In the genomic region with DNA sequence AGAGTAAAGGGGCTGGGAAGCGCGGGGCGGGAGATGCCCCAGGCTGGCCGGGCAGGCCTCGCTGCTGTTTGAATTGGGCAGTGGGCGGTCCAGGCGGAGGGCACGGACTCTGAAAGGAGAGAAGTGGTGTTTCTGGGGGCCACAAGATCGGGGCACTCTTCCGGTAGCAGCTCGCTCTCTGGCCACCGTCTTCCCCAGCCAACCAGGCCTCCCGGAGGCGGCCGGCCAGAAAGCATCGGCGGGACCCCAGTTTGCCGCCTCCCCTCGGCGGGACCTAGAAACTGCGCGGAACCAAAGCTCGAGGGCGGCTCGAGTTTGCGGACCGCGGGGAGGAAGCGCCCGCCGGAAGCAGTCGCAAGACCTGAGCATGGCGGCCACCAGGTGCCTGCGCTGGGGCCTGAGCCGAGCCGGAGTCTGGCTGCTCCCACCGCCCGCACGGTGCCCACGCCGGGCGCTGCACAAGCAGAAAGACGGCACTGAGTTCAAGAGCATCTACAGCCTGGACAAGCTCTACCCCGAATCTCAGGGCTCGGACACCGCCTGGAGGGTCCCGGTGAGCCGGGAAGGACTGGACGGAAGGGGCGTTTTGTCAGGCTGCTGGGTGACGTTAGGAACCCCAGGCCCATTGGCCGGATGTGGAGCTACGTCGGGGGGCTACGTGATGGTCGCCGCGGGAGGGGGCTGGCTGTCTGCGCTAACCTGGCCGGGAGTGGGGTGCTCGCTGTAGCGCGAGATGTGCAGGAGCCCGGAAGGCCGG, we compare ENCODE assay signal across 1 cellular context.
TF ChIP-seq lines count a peak whose summit lies in the region.

A gene (plus strand): TSS at position 351 of the 757 bp plus-strand sequence. CDS start 17 bp downstream, at position 368.

TF ChIP-seq in H1, 55 proteins besides CTCF, POLR2A, EP300 and RAD21 (continued from another document):
- no peak for TF ChIP-seq CBX5 (IDR thresholded peaks at IDR 0.05; ENCODE audit: low read depth, low read length)
- TF ChIP-seq JUN (IDR thresholded peaks at IDR 0.05; ENCODE audit: low read depth, low read length) = no peak
- TF ChIP-seq PHF8 (conservative IDR thresholded peaks at IDR 0.05; ENCODE audit: low read depth, low read length) = peak; percentile 98
